Comparison of ENCODE assay signal across 19 cellular contexts in the genomic region with DNA sequence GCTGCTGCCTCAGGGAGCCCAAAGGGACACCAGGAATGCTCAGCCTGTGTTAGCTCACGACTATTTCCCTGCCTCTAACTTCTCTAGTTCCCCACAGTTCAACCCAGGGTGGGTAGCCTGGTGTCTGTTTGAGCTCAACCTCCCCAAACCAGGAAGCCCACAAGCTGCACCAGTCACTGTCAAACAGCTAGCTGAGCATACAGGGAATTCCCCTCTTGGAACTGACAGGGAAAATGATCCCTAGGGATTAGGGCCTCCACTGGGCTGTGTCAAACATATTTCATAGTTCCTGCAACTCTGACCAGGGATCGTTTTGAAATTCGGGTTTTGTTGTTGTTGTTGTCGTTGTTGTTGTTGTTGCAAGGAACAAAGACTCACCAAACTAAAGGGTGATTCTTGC.
A peak's percentile ranks its signal among the peaks of the same experiment; 100 is the strongest.
DNase-seq lines count a peak whose midpoint lies in the region; FAIRE-seq and TF ChIP-seq lines count a peak whose summit lies in the region.
"Had no signal": no experiment of that assay in that cellular context is flagged by ENCODE, and none has a peak within 500 bp of the region (broad histone marks: within the 10 kb centered on the region; RNA-seq: fewer than 3 reads in every experiment).

No MANE protein-coding gene starts in this region.

- CTCF ChIA-PET in H1 (lab: Charles Lee; ENCODE audit: partially characterized antibody), result interaction anchor here (0.6 to 0.9 kb wide), 2 partner anchors 26 to 161 kb away, joined by 3 read pairs; no protein-coding TSS in a partner anchor

- no peak overlapping the region for H2BK120ac ChIP-seq in H1 (replicated peaks; ENCODE audit: low read depth, low read length)

- H3K23ac ChIP-seq in H1 (ENCODE audit: insufficient read length), result no peak overlapping the region

- 0 out of 2 replicates have a peak overlapping the region, but pooled peaks have one; percentile 44 for H2BK12ac ChIP-seq in H1 (ENCODE audit: low read depth, low read length)

- in situ Hi-C loops in HAP-1 (cut with MboI; ENCODE audit: low sequenced_read_pairs), result no loop called here

- no peak overlapping the region for H3K4ac ChIP-seq in H1 (replicated peaks; ENCODE audit: insufficient read length, low read depth, low read length)

- H4K20me1 ChIP-seq in H1 (replicated peaks in 1 of 2; ENCODE audit: control insufficient read depth in 1 of 2, insufficient read depth in 2 of 2, low read length in 2 of 2), result no peaks in the 10 kb centered on the region

- no peak overlapping the region for H4K5ac ChIP-seq in H1 (ENCODE audit: insufficient read length, low read depth, low read length)

- H3K18ac ChIP-seq in H1 (ENCODE audit: extremely low read depth, low read length), result no peak overlapping the region

- H3K4me1 ChIP-seq in H1 (replicated peaks in 1 of 4; ENCODE audit: control insufficient read depth in 3 of 4, insufficient read depth in 4 of 4, low read length in 3 of 4) (peaks cover 0 to 10% (median 5%) of the 10 kb centered on the region in 4 experiments; a peak in 3 of 7 replicates), HAP-1 (peaks cover 47% of the 10 kb centered on the region)

- TF ChIP-seq EP300 in H1 (IDR thresholded peaks at IDR 0.05; ENCODE audit: borderline replicate concordance in 1 of 2, low read depth in 2 of 2, low read length in 2 of 2), result no peak

- no peaks in the 10 kb centered on the region for H3K9me3 Mint-ChIP-seq in nephron progenitor cell
- H3K9me3 Mint-ChIP-seq in activated T-cell treated with anti-CD3 and anti-CD28 coated beads, Interleukin-2, amount 50 U/mL, for 24 hours, result no peaks in the 10 kb centered on the region
- H3K9me3 Mint-ChIP-seq: IgD-negative memory B cell had no signal

- H3K9me3 ChIP-seq in H1 (ENCODE audit: insufficient read depth in 2 of 2, low read depth in 1 of 2, low read length in 1 of 2) (no peaks in the 10 kb centered on the region), HAP-1 (peaks cover 3% of the 10 kb centered on the region; the same call in 1 of the 2 replicates)
- H3K9me3 ChIP-seq: SK-N-SH had no signal

- peak overlapping the region; percentile 3 for H3K56ac ChIP-seq in H1 (replicated peaks; ENCODE audit: insufficient read length, low read depth, low read length)

- no peak overlapping the region for H3K9ac ChIP-seq in H1 (replicated peaks in 1 of 4; ENCODE audit: extremely low read depth in 1 of 4, low read depth in 3 of 4, low read length in 3 of 4)
- H3K9ac ChIP-seq: SK-N-SH had no signal

- no peaks in the 10 kb centered on the region for H3K79me2 ChIP-seq in H1 (ENCODE audit: control insufficient read depth in 1 of 2, insufficient read depth in 2 of 2, low read length in 2 of 2)

- H3K27ac ChIP-seq in H1 (ENCODE audit: low read depth, low read length), result no peak overlapping the region
- H3K27ac ChIP-seq: C4-2B, RWPE1 had no signal

- TF ChIP-seq RAD21 in H1 (IDR thresholded peaks at IDR 0.05 in 1 of 2, conservative IDR thresholded peaks at IDR 0.05 in 1 of 2; ENCODE audit: low read depth in 2 of 2, low read length in 2 of 2), result no peak

- H3K36me3 ChIP-seq in H1 (ENCODE audit: control insufficient read depth in 2 of 4, insufficient read depth in 4 of 4, low read length in 3 of 4) (no peaks in the 10 kb centered on the region), HAP-1 (replicated peaks) (no peaks in the 10 kb centered on the region)

- peaks cover 18% of the 10 kb centered on the region for H3K4me1 Mint-ChIP-seq in nephron progenitor cell
- H3K4me1 Mint-ChIP-seq in activated T-cell treated with anti-CD3 and anti-CD28 coated beads, Interleukin-2, amount 50 U/mL, for 24 hours (ENCODE audit: low read depth), result peaks cover 9% of the 10 kb centered on the region

- FAIRE-seq in H1 (lab: Jason Lieb, UNC), result no peak

- H4K8ac ChIP-seq in H1 (ENCODE audit: extremely low read depth, insufficient read depth, low read length), result no peak overlapping the region

- H2BK5ac ChIP-seq in H1 (ENCODE audit: low read depth, low read length), result no peak overlapping the region

- H3K4me2 ChIP-seq in H1 (ENCODE audit: insufficient read depth in 1 of 2, low read depth in 2 of 2, low read length in 2 of 2), result no peak overlapping the region
- H3K4me2 ChIP-seq: SK-N-SH had no signal

- peak overlapping the region; percentile 61 for H3K27ac Mint-ChIP-seq in nephron progenitor cell
- H3K27ac Mint-ChIP-seq in activated T-cell treated with anti-CD3 and anti-CD28 coated beads, Interleukin-2, amount 50 U/mL, for 24 hours, result no peak overlapping the region
- H3K27ac Mint-ChIP-seq: IgD-negative memory B cell had no signal

- no peak overlapping the region for H3K14ac ChIP-seq in H1 (ENCODE audit: insufficient read length)

- H2BK20ac ChIP-seq in H1 (ENCODE audit: low read length), result no peak overlapping the region

- WGBS in H1 (ENCODE audit: extremely low coverage in 1 of 2, insufficient coverage in 1 of 2, insufficient read length in 1 of 2, insufficient replicate concordance in 2 of 2, low coverage in 1 of 2, low lambda C conversion rate in 2 of 2, missing lambda C conversion rate in 1 of 2), 2 experiments, result 86% methylated on average over 4 of the region's 4 CpGs; no CpG with 5 or more reads in 1 of the 2 experiments

- no peaks in the 10 kb centered on the region for H3K27me3 ChIP-seq in H1 (replicated peaks in 1 of 4; ENCODE audit: control insufficient read depth in 3 of 4, extremely low read depth in 1 of 4, insufficient read depth in 3 of 4, low read length in 3 of 4)
- H3K27me3 ChIP-seq in HAP-1 (ENCODE audit: low read depth), result no peaks in the 10 kb centered on the region

- H3K79me1 ChIP-seq in H1 (ENCODE audit: low read depth, low read length), result no peaks in the 10 kb centered on the region

- peak overlapping the region; percentile 31 for H4K91ac ChIP-seq in H1 (replicated peaks; ENCODE audit: insufficient read length, low read length)

- no peaks in the 10 kb centered on the region for H3K36me3 Mint-ChIP-seq in nephron progenitor cell (ENCODE audit: low read depth)
- H3K36me3 Mint-ChIP-seq in activated T-cell treated with anti-CD3 and anti-CD28 coated beads, Interleukin-2, amount 50 U/mL, for 24 hours (ENCODE audit: low read depth), result no peaks in the 10 kb centered on the region
- H3K36me3 Mint-ChIP-seq: IgD-negative memory B cell had no signal

- POLR2A ChIA-PET in H1 (lab: Charles Lee; ENCODE audit: partially characterized antibody), result no interaction called here

- no peak overlapping the region for H2AFZ ChIP-seq in H1 (ENCODE audit: low read length)

- no peak for TF ChIP-seq POLR2A in H1 (IDR thresholded peaks at IDR 0.05; ENCODE audit: control extremely low read depth in 1 of 2, low read depth in 2 of 2, low read length in 2 of 2)

- TF ChIP-seq CTCF in H1 (IDR thresholded peaks at IDR 0.05; ENCODE audit: control extremely low read depth in 1 of 3, insufficient read depth in 1 of 3, low read depth in 1 of 3, low read length in 3 of 3), result no peak
- TF ChIP-seq CTCF in nephron progenitor cell (IDR thresholded peaks at IDR 0.05), result no peak

- H3K4me3 ChIP-seq in H1 (ENCODE audit: extremely low read depth in 1 of 4, insufficient read depth in 2 of 4, low read depth in 3 of 4, low read length in 4 of 4) (no peak overlapping the region), HAP-1 (no peak overlapping the region)

- DNase-seq in Daoy (ENCODE audit: low read depth) (peak; percentile 22), NCI-H2171 (lab: John Stamatoyannopoulos, UW) (peak; percentile 7), H1 (ENCODE audit: low read depth in 1 of 2, low spot score in 2 of 2) (no peak), nephron progenitor cell (no peak), mucosa of gallbladder (ENCODE audit: low spot score) (no peak), HAP-1 (ENCODE audit: low spot score in 2 of 2) (no peak)
- no peak for DNase-seq in stimulated activated CD4-positive, alpha-beta T cell treated with anti-CD3 and anti-CD28 coated beads, Interleukin-15, amount 100 ng/mL, for 24 hours
- no peak for DNase-seq in activated T-cell treated with anti-CD3 and anti-CD28 coated beads, Interleukin-2, amount 50 U/mL, for 24 hours
- DNase-seq: AML-193; GF-D8; NCI-H1105; NCI-H2029 treated with DMSO at 0.1 percent for 48 hours; NCI-H446; NK-92 treated with Interleukin-12 subunit alpha and Interleukin-12 subunit beta, amount 100 ng/mL, for 24 hours; SHP77 treated with DMSO at 0.1 percent for 48 hours; SK-N-SH had no signal

- no peak overlapping the region for H2AK5ac ChIP-seq in H1 (ENCODE audit: low read depth, low read length)

- H3K27me3 Mint-ChIP-seq in nephron progenitor cell (ENCODE audit: low read depth, poor library complexity), result no peaks in the 10 kb centered on the region
- no peaks in the 10 kb centered on the region for H3K27me3 Mint-ChIP-seq in activated T-cell treated with anti-CD3 and anti-CD28 coated beads, Interleukin-2, amount 50 U/mL, for 24 hours
- H3K27me3 Mint-ChIP-seq: IgD-negative memory B cell had no signal

- no peaks in the 10 kb centered on the region; the same call in 1 of the 2 replicates for H3K23me2 ChIP-seq in H1 (ENCODE audit: low read depth, low read length)

- H2BK15ac ChIP-seq in H1 (ENCODE audit: low read length), result 0 out of 2 replicates have a peak overlapping the region, but pooled peaks have one; percentile 25

- no peak overlapping the region for H3K4me3 Mint-ChIP-seq in nephron progenitor cell
- no peak overlapping the region for H3K4me3 Mint-ChIP-seq in activated T-cell treated with anti-CD3 and anti-CD28 coated beads, Interleukin-2, amount 50 U/mL, for 24 hours
- H3K4me3 Mint-ChIP-seq: IgD-negative memory B cell had no signal

TF ChIP-seq in H1, 55 proteins besides CTCF, POLR2A, EP300 and RAD21:
- no peak for TF ChIP-seq SAP30 (IDR thresholded peaks at IDR 0.05; ENCODE audit: insufficient read depth, insufficient replicate concordance, low read length)
- TF ChIP-seq POLR2AphosphoS5 (IDR thresholded peaks at IDR 0.05; ENCODE audit: low read depth, low read length), result no peak
- TF ChIP-seq, protein P1, sequence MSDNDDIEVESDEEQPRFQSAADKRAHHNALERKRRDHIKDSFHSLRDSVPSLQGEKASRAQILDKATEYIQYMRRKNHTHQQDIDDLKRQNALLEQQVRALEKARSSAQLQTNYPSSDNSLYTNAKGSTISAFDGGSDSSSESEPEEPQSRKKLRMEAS (IDR thresholded peaks at IDR 0.05), result no peak
- TF ChIP-seq KDM5A (IDR thresholded peaks at IDR 0.05; ENCODE audit: low read length), result no peak
- no peak for TF ChIP-seq SP4 (IDR thresholded peaks at IDR 0.05; ENCODE audit: low read length)
- no peak for TF ChIP-seq RFX5 (IDR thresholded peaks at IDR 0.05; ENCODE audit: borderline replicate concordance, low read depth, low read length)
- no peak for TF ChIP-seq SP1 (IDR thresholded peaks at IDR 0.05; ENCODE audit: low read depth, low read length)
- no peak for TF ChIP-seq EGR1 (IDR thresholded peaks at IDR 0.05; ENCODE audit: borderline replicate concordance, low read depth, low read length)
- no peak for TF ChIP-seq TEAD4 (IDR thresholded peaks at IDR 0.05; ENCODE audit: low read depth, low read length)
- no peak for TF ChIP-seq MAFK (IDR thresholded peaks at IDR 0.05; ENCODE audit: low read depth, low read length)

Comparison
In these comparisons a context has a peak if more than half of its experiments do, and no peak if none do; other contexts are left out.
1. DNase-seq: peak in Daoy (single experiment) and NCI-H2171 (single experiment); none in H1 (0 of 2), nephron progenitor cell (single experiment), stimulated activated CD4-positive, alpha-beta T cell treated with anti-CD3 and anti-CD28 coated beads, Interleukin-15, amount 100 ng/mL, for 24 hours (single experiment), activated T-cell treated with anti-CD3 and anti-CD28 coated beads, Interleukin-2, amount 50 U/mL, for 24 hours (single experiment), mucosa of gallbladder (single experiment) and HAP-1 (0 of 2).